In the genomic region with DNA sequence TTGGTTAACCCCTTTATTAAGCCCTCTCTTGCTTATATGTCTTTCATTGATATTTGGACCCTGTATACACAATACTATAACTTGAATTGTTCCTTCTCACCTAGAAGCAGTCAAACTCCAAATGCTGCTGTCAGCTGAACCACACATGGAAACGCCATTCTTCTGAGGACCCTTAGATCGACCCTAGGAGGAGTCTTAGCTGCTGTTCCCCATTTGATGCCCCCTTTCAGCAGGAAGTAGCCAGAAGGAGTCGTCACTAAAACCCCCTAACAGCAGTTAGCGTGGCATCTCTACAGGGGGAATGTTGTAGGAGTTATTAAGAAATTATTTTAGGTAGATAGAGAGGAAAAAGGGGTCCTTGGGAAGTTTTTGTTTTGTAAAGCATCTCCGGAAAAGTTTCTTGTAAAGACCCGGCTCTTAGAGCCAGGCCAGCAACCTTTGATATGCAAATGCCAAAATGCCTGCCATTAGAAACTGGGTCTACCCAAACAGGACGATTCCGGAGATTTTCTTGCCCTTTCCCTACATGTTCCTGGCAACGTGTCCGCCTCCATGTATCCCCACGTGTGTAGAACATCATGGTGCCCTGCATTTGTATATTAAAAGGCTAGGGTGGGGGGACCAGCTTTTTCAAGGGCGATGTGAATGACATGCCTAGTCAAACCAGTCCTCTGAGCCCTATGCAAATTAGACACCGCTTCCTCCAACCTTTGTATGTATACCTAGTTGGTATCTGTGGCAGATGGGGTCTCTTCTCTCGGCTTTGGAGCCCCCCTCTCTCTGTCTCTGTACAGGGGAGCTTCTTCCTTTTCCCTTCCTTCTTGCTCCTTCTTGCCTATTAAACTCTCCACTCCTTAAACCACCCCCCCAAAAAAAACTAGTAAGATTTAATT, we compare ENCODE assay signal across 23 cellular contexts.
A peak's percentile ranks its signal among the peaks of the same experiment; 100 is the strongest.
DNase-seq lines count a peak whose midpoint lies in the region; FAIRE-seq and TF ChIP-seq lines count a peak whose summit lies in the region.
"Had no signal": no experiment of that assay in that cellular context is flagged by ENCODE, and none has a peak within 500 bp of the region (broad histone marks: within the 10 kb centered on the region; RNA-seq: fewer than 3 reads in every experiment).

No MANE protein-coding gene starts in this region.

- FAIRE-seq in astrocyte (lab: Jason Lieb, UNC), result no peak
- FAIRE-seq: A204.1, GM12892, GM18507, RCC 7860 had no signal

- no peaks in the 10 kb centered on the region for H3K4me1 ChIP-seq in astrocyte (ENCODE audit: insufficient read depth, low read length)
- peaks cover 11% of the 10 kb centered on the region for H3K4me1 ChIP-seq in iPS-15b (ENCODE audit: control insufficient read depth, insufficient read depth, low read length)
- H3K4me1 ChIP-seq in neuron (ENCODE audit: insufficient read depth, low read length), result peaks cover 22% of the 10 kb centered on the region
- H3K4me1 ChIP-seq: BE2C, Caco-2, HAP-1 had no signal

- H2AFZ ChIP-seq in astrocyte (ENCODE audit: low read depth, low read length) (peak overlapping the region; percentile 26), neuron (ENCODE audit: low read depth, low read length) (peak overlapping the region; percentile 53)

- H3K4me1 Mint-ChIP-seq in astrocyte (ENCODE audit: low read depth, unreplicated experiment), result no peaks in the 10 kb centered on the region
- no peaks in the 10 kb centered on the region for H3K4me1 Mint-ChIP-seq in activated T-cell treated with anti-CD3 and anti-CD28 coated beads, Interleukin-2, amount 50 U/mL, for 24 hours (ENCODE audit: low read depth)
- H3K4me1 Mint-ChIP-seq: IgD-negative memory B cell had no signal

- H3K27me3 ChIP-seq in H7 (ENCODE audit: control insufficient read depth, insufficient read depth, low read length) (no peaks in the 10 kb centered on the region), astrocyte (ENCODE audit: insufficient read depth, low read length) (no peaks in the 10 kb centered on the region), iPS-15b (ENCODE audit: control insufficient read depth, insufficient read depth, low read length) (no peaks in the 10 kb centered on the region), neuron (ENCODE audit: insufficient read depth, low read length) (no peaks in the 10 kb centered on the region)
- H3K27me3 ChIP-seq: BE2C had no signal

- H4K20me1 ChIP-seq in astrocyte (ENCODE audit: insufficient read depth, low read length), result no peaks in the 10 kb centered on the region

- no peak overlapping the region for H3K4me2 ChIP-seq in astrocyte (ENCODE audit: low read length)

- DNase-seq in H7, result peak; percentile 13
- DNase-seq in astrocyte (ENCODE audit: low read depth), result no peak
- DNase-seq in activated T-cell treated with anti-CD3 and anti-CD28 coated beads, Interleukin-2, amount 50 U/mL, for 24 hours, result no peak
- no peak for DNase-seq in NCI-H2171 treated with DMSO at 0.1 percent for 48 hours (lab: John Stamatoyannopoulos, UW)
- DNase-seq in NCI-H2107 treated with DMSO at 0.1 percent for 48 hours (lab: John Stamatoyannopoulos, UW; ENCODE audit: unreplicated experiment), result no peak
- DNase-seq: BE2C; Caco-2; CD4-positive, alpha-beta T cell; EL; Karpas-422; NCI-H1048; NCI-H1436; NCI-H1930; NCI-H2171; NCI-H446 had no signal

- no peaks in the 10 kb centered on the region for H3K9me3 Mint-ChIP-seq in astrocyte (ENCODE audit: unreplicated experiment)
- H3K9me3 Mint-ChIP-seq in activated T-cell treated with anti-CD3 and anti-CD28 coated beads, Interleukin-2, amount 50 U/mL, for 24 hours, result peaks cover 10% of the 10 kb centered on the region

- H3K4me3 ChIP-seq in H7 (ENCODE audit: insufficient read depth, low read depth, low read length) (peak overlapping the region; percentile 16; the same call in 1 of the 2 replicates), astrocyte (ENCODE audit: insufficient read depth, low read depth, low read length) (no peak overlapping the region), iPS-15b (ENCODE audit: low read depth, low read length) (peak overlapping the region; percentile 46), neuron (ENCODE audit: low read length) (peak overlapping the region; percentile 21)
- H3K4me3 ChIP-seq: HAP-1 had no signal

- no peaks in the 10 kb centered on the region for H3K36me3 Mint-ChIP-seq in astrocyte (ENCODE audit: low read depth, unreplicated experiment)
- H3K36me3 Mint-ChIP-seq in activated T-cell treated with anti-CD3 and anti-CD28 coated beads, Interleukin-2, amount 50 U/mL, for 24 hours (ENCODE audit: low read depth), result no peaks in the 10 kb centered on the region
- H3K36me3 Mint-ChIP-seq: IgD-negative memory B cell had no signal

- H3K9ac ChIP-seq in astrocyte (ENCODE audit: low read length) (no peak overlapping the region), iPS-15b (ENCODE audit: low read depth, low read length) (peak overlapping the region; percentile 13)

- no peak overlapping the region for H3K27ac ChIP-seq in astrocyte (ENCODE audit: low read depth, low read length)

- no peak overlapping the region for H3K4me3 Mint-ChIP-seq in astrocyte (ENCODE audit: unreplicated experiment)
- no peak overlapping the region for H3K4me3 Mint-ChIP-seq in activated T-cell treated with anti-CD3 and anti-CD28 coated beads, Interleukin-2, amount 50 U/mL, for 24 hours
- H3K4me3 Mint-ChIP-seq: CD4-positive, alpha-beta T cell; IgD-negative memory B cell had no signal

- TF ChIP-seq CTCF in astrocyte (IDR thresholded peaks at IDR 0.05; ENCODE audit: insufficient read depth, low read depth, low read length), result no peak

- H3K36me3 ChIP-seq in H7 (replicated peaks; ENCODE audit: control insufficient read depth, insufficient read depth, low read length) (no peaks in the 10 kb centered on the region), astrocyte (ENCODE audit: insufficient read depth, low read length) (no peaks in the 10 kb centered on the region), iPS-15b (ENCODE audit: control insufficient read depth, insufficient read depth, low read length) (no peaks in the 10 kb centered on the region), neuron (ENCODE audit: insufficient read depth, low read length) (no peaks in the 10 kb centered on the region)
- H3K36me3 ChIP-seq: BE2C, HAP-1 had no signal

- no peak overlapping the region for H3K27ac Mint-ChIP-seq in astrocyte (ENCODE audit: unreplicated experiment)
- H3K27ac Mint-ChIP-seq in activated T-cell treated with anti-CD3 and anti-CD28 coated beads, Interleukin-2, amount 50 U/mL, for 24 hours, result no peak overlapping the region
- H3K27ac Mint-ChIP-seq: CD4-positive, alpha-beta T cell had no signal

- H3K27me3 Mint-ChIP-seq in astrocyte (ENCODE audit: low read depth, unreplicated experiment), result peaks cover 6% of the 10 kb centered on the region
- no peaks in the 10 kb centered on the region for H3K27me3 Mint-ChIP-seq in activated T-cell treated with anti-CD3 and anti-CD28 coated beads, Interleukin-2, amount 50 U/mL, for 24 hours
- H3K27me3 Mint-ChIP-seq: CD4-positive, alpha-beta T cell; IgD-negative memory B cell had no signal

- H3K79me2 ChIP-seq in astrocyte (ENCODE audit: insufficient read depth, low read length), result no peaks in the 10 kb centered on the region

- H3K9me3 ChIP-seq in astrocyte (ENCODE audit: insufficient read depth, low read depth, low read length) (no peaks in the 10 kb centered on the region), iPS-15b (ENCODE audit: control insufficient read depth, insufficient read depth, low read length) (no peaks in the 10 kb centered on the region), neuron (ENCODE audit: low read length) (no peaks in the 10 kb centered on the region)
- H3K9me3 ChIP-seq: BE2C, Caco-2, HAP-1 had no signal
